Comparison of ENCODE assay signal across 16 cellular contexts in genomic region chr15:73572296-73572695, GRCh38.
DNase-seq lines count a peak whose midpoint lies in the region; ATAC-seq and TF ChIP-seq lines count a peak whose summit lies in the region.
"Had no signal": no experiment of that assay in that cellular context is flagged by ENCODE, and none has a peak within 500 bp of the region (broad histone marks: within the 10 kb centered on the region; RNA-seq: fewer than 3 reads in every experiment).

No MANE protein-coding gene starts in this region.

- intact Hi-C loops in esophagus muscularis mucosa (cut with DNase I) = no loop called here

- H3K36me3 Mint-ChIP-seq in activated T-cell treated with anti-CD3 and anti-CD28 coated beads, Interleukin-2, amount 50 U/mL, for 72 hours (ENCODE audit: insufficient read depth in 2 of 2) = peaks cover 6 to 11% of the 10 kb centered on the region in 2 donors

- WGBS in esophagus muscularis mucosa = 67% methylated on average over 5 of the region's 5 CpGs

- peaks cover 26% of the 10 kb centered on the region for H3K4me1 ChIP-seq in SJCRH30
- H3K4me1 ChIP-seq in esophagus muscularis mucosa = peaks cover 20 to 47% (median 39%) of the 10 kb centered on the region in 4 donors
- H3K4me1 ChIP-seq in stomach smooth muscle (ENCODE audit: control insufficient read depth, insufficient read depth, low read length) = peaks cover 24% of the 10 kb centered on the region

- H3K4me3 ChIP-seq in SJCRH30 = no peak overlapping the region
- no peak overlapping the region for H3K4me3 ChIP-seq in esophagus muscularis mucosa
- no peak overlapping the region for H3K4me3 ChIP-seq in stomach smooth muscle (ENCODE audit: low read length in 2 of 2)

- TF ChIP-seq EP300 in esophagus muscularis mucosa (IDR thresholded peaks at IDR 0.05) = no peak

- peaks cover 29% of the 10 kb centered on the region for H3K4me1 Mint-ChIP-seq in activated T-cell treated with anti-CD3 and anti-CD28 coated beads, Interleukin-2, amount 50 U/mL, for 72 hours (ENCODE audit: low read depth)

- peak overlapping the region in 1 of 2 donors; percentile 62 for H3K4me3 Mint-ChIP-seq in activated T-cell treated with anti-CD3 and anti-CD28 coated beads, Interleukin-2, amount 50 U/mL, for 72 hours

- H3K9ac ChIP-seq in stomach smooth muscle (ENCODE audit: low read length in 2 of 2) = no peak overlapping the region

- TF ChIP-seq POLR2A in esophagus muscularis mucosa (IDR thresholded peaks at IDR 0.05; ENCODE audit: low read depth) = no peak

- no peaks in the 10 kb centered on the region for H3K9me3 Mint-ChIP-seq in activated T-cell treated with anti-CD3 and anti-CD28 coated beads, Interleukin-2, amount 50 U/mL, for 72 hours

- peaks cover 53% of the 10 kb centered on the region for H3K36me3 ChIP-seq in SJCRH30
- peaks cover 25 to 92% (median 63%) of the 10 kb centered on the region in 4 donors for H3K36me3 ChIP-seq in esophagus muscularis mucosa
- peaks cover 53 to 54% of the 10 kb centered on the region in 2 donors for H3K36me3 ChIP-seq in stomach smooth muscle (ENCODE audit: control insufficient read depth in 2 of 2, insufficient read depth in 2 of 2, low read length in 2 of 2)

- H3K27ac Mint-ChIP-seq in activated T-cell treated with anti-CD3 and anti-CD28 coated beads, Interleukin-2, amount 50 U/mL, for 72 hours = peak overlapping the region; percentile 87

- no peak for TF ChIP-seq CTCF in esophagus muscularis mucosa (IDR thresholded peaks at IDR 0.05)

- no peak for DNase-seq in activated T-cell treated with anti-CD3 and anti-CD28 coated beads, Interleukin-2, amount 50 U/mL, for 72 hours
- DNase-seq in activated T-cell treated with anti-CD3 and anti-CD28 coated beads, Interleukin-2, amount 50 U/mL, for 48 hours = no peak
- no peak for DNase-seq in SJCRH30
- DNase-seq in esophagus muscularis mucosa (ENCODE audit: extremely low spot score) = no peak
- no peak for DNase-seq in SW 1271 (lab: John Stamatoyannopoulos, UW)
- DNase-seq: COR-L47, DMS153, NCI-H1105 treated with DMSO at 0.1 percent for 48 hours, NCI-H1694 treated with DMSO at 0.1 percent for 48 hours, NCI-H2107, NCI-H226, NCI-H524 treated with DMSO at 0.1 percent for 48 hours had no signal

- peak; percentile 38 to 59 for ATAC-seq in activated T-cell treated with anti-CD3 and anti-CD28 coated beads, Interleukin-2, amount 50 U/mL, for 72 hours (replicated peaks in 1 of 2)
- no peak for ATAC-seq in GM19463 (IDR thresholded peaks at IDR 0.05; ENCODE audit: unreplicated experiment)

- H3K27ac ChIP-seq in SJCRH30 = peak overlapping the region; percentile 37
- peak overlapping the region in 3 of 4 donors; percentile 57 to 68 (median 58) for H3K27ac ChIP-seq in esophagus muscularis mucosa (replicated peaks in 1 of 4)
- peak overlapping the region; percentile 62 for H3K27ac ChIP-seq in stomach smooth muscle (ENCODE audit: low read length)
- H3K27ac ChIP-seq: C4-2B, HL-60 had no signal

- H3K27me3 ChIP-seq in SJCRH30 = no peaks in the 10 kb centered on the region
- H3K27me3 ChIP-seq in esophagus muscularis mucosa = no peaks in the 10 kb centered on the region
- no peaks in the 10 kb centered on the region for H3K27me3 ChIP-seq in stomach smooth muscle (ENCODE audit: control insufficient read depth in 1 of 2, insufficient read depth in 2 of 2, low read length in 2 of 2)

- no peaks in the 10 kb centered on the region for H3K27me3 Mint-ChIP-seq in activated T-cell treated with anti-CD3 and anti-CD28 coated beads, Interleukin-2, amount 50 U/mL, for 72 hours (ENCODE audit: low read depth)

- H3K9me3 ChIP-seq in SJCRH30 (replicated peaks) (no peaks in the 10 kb centered on the region), esophagus muscularis mucosa (no peaks in the 10 kb centered on the region), stomach smooth muscle (ENCODE audit: control insufficient read depth in 2 of 2, low read length in 2 of 2) (no peaks in the 10 kb centered on the region)
